8 cellular contexts compared by ENCODE assay signal in genomic region chr16:529012-529575, GRCh38. TPM values are rescaled to one million over a fixed set of nuclear protein-coding genes. Genes with fewer than 3 reads are reported as not detected.
DNase-seq lines count a peak whose midpoint lies in the region; ATAC-seq and TF ChIP-seq lines count a peak whose summit lies in the region.

No MANE protein-coding gene starts in this region.

- in situ Hi-C loops in astrocyte of the spinal cord (cut with HindIII; ENCODE audit: low sequenced_read_pairs), result no loop called here

- H3K36me3 ChIP-seq in A673 (ENCODE audit: insufficient read depth, low read length, poor library complexity, severe bottlenecking), result peaks cover 4% of the 10 kb centered on the region
- H3K36me3 ChIP-seq in HUES48 (ENCODE audit: control insufficient read depth, insufficient read depth, low read length), result 0 out of 2 replicates have a peak, but pooled peaks cover 4% of the 10 kb centered on the region
- peaks cover 16% of the 10 kb centered on the region for H3K36me3 ChIP-seq in mesodermal cell (ENCODE audit: control insufficient read depth, insufficient read depth, low read length)

- intact Hi-C loops in A673 (cut with micrococcal nuclease; ENCODE audit: unreplicated experiment), result loop anchor here (5.0 kb wide), 1 partner anchor 127 kb away; the partner anchor contains the start of gene DECR2

- CTCF ChIA-PET in A673 (lab: Charles Lee), result no interaction called here

- H3K4me1 ChIP-seq in A673 (ENCODE audit: insufficient read depth, low read length, poor library complexity, severe bottlenecking) (peaks cover 7% of the 10 kb centered on the region), HUES48 (ENCODE audit: control insufficient read depth, insufficient read depth, low read length) (peaks cover 13% of the 10 kb centered on the region; the same call in 1 of the 2 replicates), mesodermal cell (ENCODE audit: control insufficient read depth, insufficient read depth, low read length, poor library complexity, severe bottlenecking) (peaks cover 22% of the 10 kb centered on the region)

- ATAC-seq in GM21367 (IDR thresholded peaks at IDR 0.05; ENCODE audit: unreplicated experiment), result no peak

- POLR2A ChIA-PET in A673 (lab: Charles Lee; ENCODE audit: low non-redundant PET), result no interaction called here

- H3K4me3 ChIP-seq in A673 (ENCODE audit: low read depth, low read length, poor library complexity, severe bottlenecking) (peak overlapping the region; percentile 96), HUES48 (ENCODE audit: low read depth, low read length) (peak overlapping the region; percentile 93), astrocyte of the spinal cord (ENCODE audit: low read depth, low read length) (peak overlapping the region; percentile 72), mesodermal cell (ENCODE audit: extremely low read depth, insufficient read depth, low read length, poor library complexity, severe bottlenecking) (peak overlapping the region; percentile 63)

- H3K27me3 ChIP-seq in A673 (replicated peaks; ENCODE audit: insufficient read depth, low read depth, low read length, poor library complexity) (no peaks in the 10 kb centered on the region), HUES48 (ENCODE audit: control insufficient read depth, insufficient read depth, low read length) (no peaks in the 10 kb centered on the region)

- no peak for DNase-seq in A673 (ENCODE audit: low spot score)
- DNase-seq in astrocyte of the spinal cord (ENCODE audit: low read depth, low spot score), result no peak
- DNase-seq in HuH-7 (ENCODE audit: low spot score), result no peak
- no peak for DNase-seq in NCI-H187 treated with DMSO at 0.1 percent for 48 hours (lab: John Stamatoyannopoulos, UW)
- DNase-seq in NCI-H526 treated with DMSO at 0.1 percent for 48 hours (lab: John Stamatoyannopoulos, UW), result no peak

- WGBS in mesodermal cell (ENCODE audit: insufficient coverage in 2 of 2), 2 experiments, result 80 to 86% methylated on average over 12 of the region's 12 CpGs

- TF ChIP-seq CTCF in A673 (conservative IDR thresholded peaks at IDR 0.05; ENCODE audit: low read depth, low read length), result no peak
- no peak for TF ChIP-seq CTCF in astrocyte of the spinal cord (IDR thresholded peaks at IDR 0.05; ENCODE audit: low read depth, low read length)

- BruUV-seq in A673 (replicated peaks; lab: Mats Ljungman, UMichigan), result no TSS peak

- no peaks in the 10 kb centered on the region for H3K9me3 ChIP-seq in A673 (ENCODE audit: low read depth, low read length, poor library complexity, severe bottlenecking)
- H3K9me3 ChIP-seq in HUES48 (ENCODE audit: control insufficient read depth, insufficient read depth, low read length), result no peaks in the 10 kb centered on the region
- no peaks in the 10 kb centered on the region for H3K9me3 ChIP-seq in mesodermal cell (ENCODE audit: control insufficient read depth, low read length)

- H3K9ac ChIP-seq in HUES48 (ENCODE audit: low read depth, low read length), result no peak overlapping the region

- H3K27ac ChIP-seq in A673 (ENCODE audit: low read depth, low read length, poor library complexity, severe bottlenecking) (peak overlapping the region; percentile 85), HUES48 (ENCODE audit: low read depth, low read length) (no peak overlapping the region), mesodermal cell (ENCODE audit: low read depth, low read length, severe bottlenecking) (no peak overlapping the region)

RNA-seq across cellular contexts. Expression of gene CAPN15, which starts 1.6 kb away (rescaled TPM):
- total RNA-seq in A673 (2021), result 77.7 and 91.2 TPM in 2 replicates
- polyA plus RNA-seq in mesodermal cell (2013, experiment 1 of 2), result 23.8 TPM
- polyA plus RNA-seq in mesodermal cell (2013, experiment 2 of 2), result 20.1 TPM

RNA-seq across cellular contexts. Expression of gene PRR35, which starts 31.1 kb away (rescaled TPM):
- total RNA-seq in A673 (2021), result 0.13 TPM in 1 of 2 replicates, not detected in the other
- polyA plus RNA-seq in mesodermal cell (2013, experiment 1 of 2), result not detected
- not detected for polyA plus RNA-seq in mesodermal cell (2013, experiment 2 of 2)

RNA-seq across cellular contexts. Expression of gene NHLRC4, which starts 37.7 kb away (rescaled TPM):
- 0.21 and 0.52 TPM in 2 replicates for total RNA-seq in A673 (2021)
- polyA plus RNA-seq in mesodermal cell (2013, experiment 1 of 2), result 1.1 TPM
- polyA plus RNA-seq in mesodermal cell (2013, experiment 2 of 2), result 1.7 TPM

RNA-seq across cellular contexts. Expression of gene PIGQ, which starts 40.7 kb away (rescaled TPM):
- 59.4 and 65.7 TPM in 2 replicates for total RNA-seq in A673 (2021)
- 48.4 TPM for polyA plus RNA-seq in mesodermal cell (2013, experiment 1 of 2)
- polyA plus RNA-seq in mesodermal cell (2013, experiment 2 of 2), result 36.6 TPM
